Comparison of ENCODE assay signal across 8 cellular contexts in genomic region chr14:21014761-21015190, GRCh38. TPM values are rescaled to one million over a fixed set of nuclear protein-coding genes. Genes with fewer than 3 reads are reported as not detected.
DNase-seq lines count a peak whose midpoint lies in the region; ATAC-seq, FAIRE-seq and TF ChIP-seq lines count a peak whose summit lies in the region.

No MANE protein-coding gene starts in this region.

- H3K4me3 ChIP-seq in bronchial epithelial cell (ENCODE audit: low read depth, low read length) (no peak overlapping the region), keratinocyte (ENCODE audit: control insufficient read depth in 2 of 3, extremely low read depth in 1 of 3, insufficient read depth in 2 of 3, low read depth in 1 of 3, low read length in 3 of 3) (no peak overlapping the region)

- no peaks in the 10 kb centered on the region for H3K4me1 Mint-ChIP-seq in activated B cell treated with CpG ODN at 0.5 μM for 24 hours

- H3K4me3 Mint-ChIP-seq in activated B cell treated with CpG ODN at 0.5 μM for 24 hours: no peak overlapping the region

- H3K36me3 Mint-ChIP-seq in activated B cell treated with CpG ODN at 0.5 μM for 24 hours (ENCODE audit: low read depth): peaks cover 8% of the 10 kb centered on the region

- no peak overlapping the region for H3K9ac ChIP-seq in keratinocyte (ENCODE audit: control insufficient read depth, extremely low read depth, insufficient read depth, low read length)

- no peaks in the 10 kb centered on the region for H3K79me2 ChIP-seq in keratinocyte (ENCODE audit: control insufficient read depth, insufficient read depth, low read length)

- POLR2A ChIA-PET in HEK293T (lab: Yijun Ruan, JAX): interaction anchor here (0.9 to 2.1 kb wide), 12 partner anchors 9 to 90 kb away, joined by 3 to 18 read pairs (median 6); partner anchors contain the start of genes ARHGEF40, NDRG2 and RNASE7
- POLR2A ChIA-PET in activated B cell treated with CpG ODN at 0.5 μM for 24 hours (lab: Charles Lee): interaction anchor here (0.6 to 2.5 kb wide), 6 partner anchors 18 to 334 kb away, joined by 3 to 19 read pairs (median 4); partner anchors contain the start of gene ARHGEF40

- dilution Hi-C loops in keratinocyte (cut with MboI; ENCODE audit: extremely low pct_ligation_motif_present, low sequenced_read_pairs): no loop called here

- TF ChIP-seq CTCF in activated B cell treated with CpG ODN at 0.5 μM for 24 hours (IDR thresholded peaks at IDR 0.05) (peak; percentile 48), bronchial epithelial cell (IDR thresholded peaks at IDR 0.05; ENCODE audit: insufficient read depth, low read length, severe bottlenecking) (peak; percentile 86), keratinocyte (optimal IDR thresholded peaks at IDR 0.05 in 1 of 3, IDR thresholded peaks at IDR 0.05 in 1 of 3, conservative IDR thresholded peaks at IDR 0.05 in 1 of 3; ENCODE audit: extremely low read depth in 1 of 3, insufficient read depth in 2 of 3, low read length in 3 of 3) (peak; percentile 89 to 92 (median 90))

- ATAC-seq in activated B cell treated with CpG ODN at 0.5 μM for 24 hours (ENCODE audit: low read depth) (peak; percentile 64), HG02870 (IDR thresholded peaks at IDR 0.05; ENCODE audit: unreplicated experiment) (no peak)

- no peak overlapping the region for H3K4me2 ChIP-seq in keratinocyte (ENCODE audit: control insufficient read depth, extremely low read depth, insufficient read depth, low read depth, low read length)

- FAIRE-seq in bronchial epithelial cell (lab: Jason Lieb, UNC) (peak; percentile 32), keratinocyte (lab: Jason Lieb, UNC) (peak; percentile 90)

- CTCF ChIA-PET in HEK293T (lab: Yijun Ruan, JAX) (interaction anchor here (0.6 to 4.7 kb wide), 28 partner anchors 9 to 362 kb away, joined by 3 to 98 read pairs (median 12); partner anchors contain the start of genes NDRG2, RNASE13 and SLC39A2), activated B cell treated with CpG ODN at 0.5 μM for 24 hours (lab: Charles Lee) (interaction anchor here (0.8 to 12.2 kb wide), 31 partner anchors 9 to 542 kb away, joined by 3 to 257 read pairs (median 7); partner anchors contain the start of genes ARHGEF40, NDRG2, RNASE13 and RNASE7)

- H3K27me3 ChIP-seq in bronchial epithelial cell (ENCODE audit: control insufficient read depth, insufficient read depth, low read length) (no peaks in the 10 kb centered on the region), keratinocyte (ENCODE audit: control insufficient read depth, extremely low read depth, insufficient read depth, low read length) (no peaks in the 10 kb centered on the region)

- H4K20me1 ChIP-seq in keratinocyte (ENCODE audit: control insufficient read depth, extremely low read depth, insufficient read depth, low read length): no peaks in the 10 kb centered on the region

- no peak overlapping the region for H3K27ac ChIP-seq in keratinocyte (ENCODE audit: control insufficient read depth, insufficient read depth, low read length)

- H3K4me1 ChIP-seq in keratinocyte (ENCODE audit: control insufficient read depth, extremely low read depth, insufficient read depth, low read length): no peaks in the 10 kb centered on the region

- H3K36me3 ChIP-seq in bronchial epithelial cell (ENCODE audit: control insufficient read depth, insufficient read depth, low read length) (no peaks in the 10 kb centered on the region), keratinocyte (ENCODE audit: control insufficient read depth in 2 of 2, extremely low read depth in 1 of 2, insufficient read depth in 2 of 2, low read length in 2 of 2) (no peaks in the 10 kb centered on the region)

- H3K9me1 ChIP-seq in keratinocyte (ENCODE audit: control insufficient read depth, extremely low read depth, insufficient read depth, low read length): no peaks in the 10 kb centered on the region

- H2AFZ ChIP-seq in keratinocyte (ENCODE audit: control insufficient read depth, low read length): no peak overlapping the region

- no peaks in the 10 kb centered on the region for H3K9me3 ChIP-seq in keratinocyte (ENCODE audit: control insufficient read depth, low read depth, low read length)

- H3K27ac Mint-ChIP-seq in activated B cell treated with CpG ODN at 0.5 μM for 24 hours: no peak overlapping the region

- DNase-seq in CD1c-positive myeloid dendritic cell (ENCODE audit: extremely low spot score) (peak; percentile 93), HEK293T (ENCODE audit: extremely low spot score) (peak; percentile 79), NCI-H345 treated with DMSO at 0.1 percent for 48 hours (lab: John Stamatoyannopoulos, UW; ENCODE audit: unreplicated experiment) (peak; percentile 70), activated B cell treated with CpG ODN at 0.5 μM for 24 hours (peak; percentile 52), bronchial epithelial cell (ENCODE audit: low read depth) (peak; percentile 75), keratinocyte (ENCODE audit: low read depth, low spot score) (peak; percentile 59)
- peak; percentile 51 to 62 for DNase-seq in stimulated activated CD4-positive, alpha-beta T cell treated with anti-CD3 and anti-CD28 coated beads, Interleukin-15, amount 100 ng/mL, for 48 hours (ENCODE audit: low read depth in 2 of 2)

- peaks cover 37% of the 10 kb centered on the region for H3K27me3 Mint-ChIP-seq in activated B cell treated with CpG ODN at 0.5 μM for 24 hours

- intact Hi-C loops in activated B cell treated with CpG ODN at 0.5 μM for 24 hours (cut with micrococcal nuclease): loop anchor here (1.0 kb wide), 6 partner anchors 10 to 543 kb away; no protein-coding TSS in a partner anchor

- H3K9me3 Mint-ChIP-seq in activated B cell treated with CpG ODN at 0.5 μM for 24 hours: no peaks in the 10 kb centered on the region

TF ChIP-seq in HEK293T, 16 proteins besides CTCF, POLR2A, EP300 and RAD21 (continues in another document):
- TF ChIP-seq BHLHE40 (IDR thresholded peaks at IDR 0.05; ENCODE audit: borderline replicate concordance): no peak

RNA-seq across cellular contexts. Expression of gene NDRG2, which starts 10.1 kb away (rescaled TPM):
- 2.1 and 3.9 TPM in 2 replicates for total RNA-seq in activated B cell treated with CpG ODN at 0.5 μM for 24 hours
- 9.2 and 23.3 TPM in 2 replicates for total RNA-seq in bronchial epithelial cell
- 11.1 to 15.4 TPM (median 12.5 TPM) in 3 replicates for polyA plus RNA-seq in keratinocyte
- 42.2 TPM for polyA plus RNA-seq in keratinocyte (2011; ENCODE audit: low read depth)
- polyA plus RNA-seq in keratinocyte (2011; cell fraction: cytosol; rRNA removed): 8.7 and 9.3 TPM in 2 replicates
- polyA plus RNA-seq in keratinocyte (2011; cell fraction: nucleus; rRNA removed): 19.5 and 20.5 TPM in 2 replicates
- 7.2 and 87.6 TPM in 2 replicates for polyA plus RNA-seq in keratinocyte (2012; ENCODE audit: low replicate concordance)
- 6.9 to 14.5 TPM (median 11.1 TPM) in 3 replicates for polyA minus RNA-seq in keratinocyte
- 4.4 TPM for polyA minus RNA-seq in keratinocyte (2011; cell fraction: cytosol; rRNA and poly(A)+ RNA removed)
- 5.3 and 5.7 TPM in 2 replicates for polyA minus RNA-seq in keratinocyte (2011; cell fraction: nucleus; rRNA and poly(A)+ RNA removed)

RNA-seq across cellular contexts. Expression of gene TPPP2, which starts 15.2 kb away (rescaled TPM):
- total RNA-seq in activated B cell treated with CpG ODN at 0.5 μM for 24 hours: not detected in 2 replicates
- not detected in 2 replicates for total RNA-seq in bronchial epithelial cell
- polyA plus RNA-seq in keratinocyte: not detected in 3 replicates
- not detected for polyA plus RNA-seq in keratinocyte (2011; ENCODE audit: low read depth)
- not detected in 2 replicates for polyA plus RNA-seq in keratinocyte (2011; cell fraction: cytosol; rRNA removed)
- polyA plus RNA-seq in keratinocyte (2011; cell fraction: nucleus; rRNA removed): not detected in 2 replicates
- polyA plus RNA-seq in keratinocyte (2012; ENCODE audit: low replicate concordance): not detected in 2 replicates
- polyA minus RNA-seq in keratinocyte: not detected in 3 replicates
- not detected for polyA minus RNA-seq in keratinocyte (2011; cell fraction: cytosol; rRNA and poly(A)+ RNA removed)
- polyA minus RNA-seq in keratinocyte (2011; cell fraction: nucleus; rRNA and poly(A)+ RNA removed): not detected in 2 replicates

RNA-seq across cellular contexts. Expression of gene SLC39A2, which starts 15.7 kb away (rescaled TPM):
- total RNA-seq in activated B cell treated with CpG ODN at 0.5 μM for 24 hours (0.38 TPM in 1 of 2 replicates, not detected in the other), bronchial epithelial cell (under 0.01 and 0.26 TPM in 2 replicates)
- polyA plus RNA-seq in keratinocyte: 0.37 to 1.2 TPM (median 0.94 TPM) in 3 replicates
- 2.0 TPM for polyA plus RNA-seq in keratinocyte (2011; ENCODE audit: low read depth)
- 0.22 and 0.50 TPM in 2 replicates for polyA plus RNA-seq in keratinocyte (2011; cell fraction: cytosol; rRNA removed)
- 1.1 and 1.6 TPM in 2 replicates for polyA plus RNA-seq in keratinocyte (2011; cell fraction: nucleus; rRNA removed)
- 0.26 and 8.8 TPM in 2 replicates for polyA plus RNA-seq in keratinocyte (2012; ENCODE audit: low replicate concordance)
- polyA minus RNA-seq in keratinocyte: 0.33 to 0.38 TPM in 2 of 3 replicates, not detected in the other
- not detected for polyA minus RNA-seq in keratinocyte (2011; cell fraction: cytosol; rRNA and poly(A)+ RNA removed)
- 0.62 and 2.3 TPM in 2 replicates for polyA minus RNA-seq in keratinocyte (2011; cell fraction: nucleus; rRNA and poly(A)+ RNA removed)

RNA-seq across cellular contexts. Expression of gene RNASE13, which starts 19.8 kb away (rescaled TPM):
- total RNA-seq in activated B cell treated with CpG ODN at 0.5 μM for 24 hours (not detected in 2 replicates), bronchial epithelial cell (not detected in 2 replicates)
- not detected in 3 replicates for polyA plus RNA-seq in keratinocyte
- polyA plus RNA-seq in keratinocyte (2011; ENCODE audit: low read depth): not detected
- polyA plus RNA-seq in keratinocyte (2011; cell fraction: cytosol; rRNA removed): not detected in 2 replicates
- polyA plus RNA-seq in keratinocyte (2011; cell fraction: nucleus; rRNA removed): 0.08 and 0.13 TPM in 2 replicates
- polyA plus RNA-seq in keratinocyte (2012; ENCODE audit: low replicate concordance): not detected in 2 replicates
- not detected in 3 replicates for polyA minus RNA-seq in keratinocyte
- polyA minus RNA-seq in keratinocyte (2011; cell fraction: cytosol; rRNA and poly(A)+ RNA removed): not detected
- not detected in 2 replicates for polyA minus RNA-seq in keratinocyte (2011; cell fraction: nucleus; rRNA and poly(A)+ RNA removed)

RNA-seq across cellular contexts. Expression of gene METTL17, which starts 25.0 kb away (rescaled TPM):
- total RNA-seq in activated B cell treated with CpG ODN at 0.5 μM for 24 hours (94.2 and 94.7 TPM in 2 replicates), bronchial epithelial cell (30.0 and 56.1 TPM in 2 replicates)
- polyA plus RNA-seq in keratinocyte: 51.3 to 63.5 TPM (median 61.9 TPM) in 3 replicates
- polyA plus RNA-seq in keratinocyte (2011; ENCODE audit: low read depth): 34.4 TPM
- polyA plus RNA-seq in keratinocyte (2011; cell fraction: cytosol; rRNA removed): 23.0 and 27.1 TPM in 2 replicates
- polyA plus RNA-seq in keratinocyte (2011; cell fraction: nucleus; rRNA removed): 150 and 176 TPM in 2 replicates
- 30.8 and 35.0 TPM in 2 replicates for polyA plus RNA-seq in keratinocyte (2012; ENCODE audit: low replicate concordance)
- 19.1 to 48.0 TPM (median 23.8 TPM) in 3 replicates for polyA minus RNA-seq in keratinocyte
- polyA minus RNA-seq in keratinocyte (2011; cell fraction: cytosol; rRNA and poly(A)+ RNA removed): 12.5 TPM
- 19.8 and 19.9 TPM in 2 replicates for polyA minus RNA-seq in keratinocyte (2011; cell fraction: nucleus; rRNA and poly(A)+ RNA removed)
